20 cellular contexts compared by ENCODE assay signal in the genomic region with DNA sequence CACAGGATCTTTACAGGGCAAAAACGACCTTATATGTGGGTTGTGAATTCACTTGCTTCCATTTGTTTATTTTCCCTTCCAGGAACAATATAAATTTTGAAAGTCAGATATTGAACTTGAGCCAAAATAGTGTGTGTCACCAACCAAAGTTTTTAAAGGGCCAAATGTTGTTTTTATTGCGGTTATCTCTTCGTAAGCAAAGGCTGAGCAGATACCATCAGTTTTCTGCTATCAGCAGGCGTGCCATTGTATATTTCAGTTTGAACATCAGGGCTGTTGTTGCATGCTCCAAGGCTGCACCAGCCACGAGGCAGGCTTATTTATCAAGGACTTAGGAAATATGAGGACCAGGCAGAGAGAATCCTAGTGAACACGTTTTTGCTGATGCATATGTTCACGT.
DNase-seq lines count a peak whose midpoint lies in the region; ATAC-seq lines count a peak whose summit lies in the region.
"Had no signal": no experiment of that assay in that cellular context is flagged by ENCODE, and none has a peak within 500 bp of the region (broad histone marks: within the 10 kb centered on the region; RNA-seq: fewer than 3 reads in every experiment).

No MANE protein-coding gene starts in this region.

- H3K9me3 ChIP-seq in SJCRH30 (replicated peaks) (no peaks in the 10 kb centered on the region), mesenchymal stem cell (ENCODE audit: control insufficient read depth, low read length) (peaks cover 5% of the 10 kb centered on the region)
- H3K9me3 ChIP-seq: colonic mucosa, testis had no signal

- H3K36me3 ChIP-seq in SJCRH30 (no peaks in the 10 kb centered on the region), mesenchymal stem cell (ENCODE audit: control insufficient read depth in 1 of 2, insufficient read depth in 2 of 2, low read depth in 1 of 2, low read length in 2 of 2) (no peaks in the 10 kb centered on the region)
- H3K36me3 ChIP-seq: colonic mucosa had no signal

- H3K4me1 ChIP-seq in SJCRH30, result peaks cover 33% of the 10 kb centered on the region
- no peaks in the 10 kb centered on the region for H3K4me1 ChIP-seq in mesenchymal stem cell (ENCODE audit: control insufficient read depth, insufficient read depth, low read depth, low read length)
- H3K4me1 ChIP-seq: testis had no signal

- no peak overlapping the region for H2BK15ac ChIP-seq in mesenchymal stem cell (ENCODE audit: low read depth, poor library complexity, severe bottlenecking)

- no peak overlapping the region for H3K4ac ChIP-seq in mesenchymal stem cell (ENCODE audit: low read depth in 1 of 2, low read length in 2 of 2)

- no peak overlapping the region for H2AK5ac ChIP-seq in mesenchymal stem cell (ENCODE audit: low read length, severe bottlenecking)

- no peak overlapping the region for H2AFZ ChIP-seq in mesenchymal stem cell (ENCODE audit: low read depth, low read length)
- H2AFZ ChIP-seq: GM23338 had no signal

- no peak overlapping the region for H3K9ac ChIP-seq in mesenchymal stem cell (ENCODE audit: low read length)

- ATAC-seq in HG03025 (IDR thresholded peaks at IDR 0.05; ENCODE audit: low FRiP score, unreplicated experiment), result no peak
- ATAC-seq in GM21825 (IDR thresholded peaks at IDR 0.05; ENCODE audit: unreplicated experiment), result no peak
- ATAC-seq: GM23338 had no signal

- no peak overlapping the region for H2BK5ac ChIP-seq in mesenchymal stem cell (ENCODE audit: low read depth, low read length, poor library complexity, severe bottlenecking)

- H3K23ac ChIP-seq in mesenchymal stem cell (ENCODE audit: low read length in 2 of 2), result no peak overlapping the region

- no peak overlapping the region for H3K18ac ChIP-seq in mesenchymal stem cell (ENCODE audit: low read depth in 1 of 2, low read length in 2 of 2)

- no peak overlapping the region for H3K4me2 ChIP-seq in mesenchymal stem cell (ENCODE audit: low read length, poor library complexity, severe bottlenecking)
- H3K4me2 ChIP-seq: GM23338 had no signal

- WGBS in mesenchymal stem cell, result 12% methylated on average over 5 of the region's 7 CpGs

- no peak overlapping the region for H4K8ac ChIP-seq in mesenchymal stem cell (ENCODE audit: low read length)

- no peak overlapping the region for H3K14ac ChIP-seq in mesenchymal stem cell (ENCODE audit: low read length in 2 of 2)

- peak overlapping the region; percentile 35 for H3K4me3 ChIP-seq in SJCRH30
- no peak overlapping the region for H3K4me3 ChIP-seq in mesenchymal stem cell (ENCODE audit: insufficient read depth in 1 of 2, low read depth in 1 of 2, low read length in 2 of 2)
- H3K4me3 ChIP-seq: colonic mucosa, GM23338, testis had no signal

- no peak overlapping the region for H2BK120ac ChIP-seq in mesenchymal stem cell (ENCODE audit: low read depth, low read length)

- no peaks in the 10 kb centered on the region for H3K27me3 ChIP-seq in SJCRH30
- H3K27me3 ChIP-seq in mesenchymal stem cell (ENCODE audit: control insufficient read depth in 1 of 2, insufficient read depth in 1 of 2, low read length in 2 of 2), result no peaks in the 10 kb centered on the region
- H3K27me3 ChIP-seq: colonic mucosa, testis had no signal

- H3K79me1 ChIP-seq in mesenchymal stem cell (replicated peaks; ENCODE audit: low read length, poor library complexity, severe bottlenecking), result no peaks in the 10 kb centered on the region

- no peak overlapping the region for H2BK12ac ChIP-seq in mesenchymal stem cell (ENCODE audit: low read length in 2 of 2)

- no peak overlapping the region for H4K91ac ChIP-seq in mesenchymal stem cell (ENCODE audit: low read length)

- DNase-seq in Caki2 (ENCODE audit: low read depth) (peak; percentile 2), H4 (ENCODE audit: low spot score) (peak; percentile 88), SJCRH30 (peak; percentile 80 to 81), mesenchymal stem cell (peak; percentile 69), NCI-H2171 (lab: John Stamatoyannopoulos, UW) (no peak)
- DNase-seq: activated B cell treated with CpG ODN at 0.5 μM for 24 hours; activated CD4-positive, alpha-beta memory T cell treated with anti-CD3 and anti-CD28 coated beads, Interleukin-2, amount 10 ng/mL, durations not matched to agents 7 days and 5 days; activated effector memory CD4-positive, alpha-beta T cell treated with anti-CD3 and anti-CD28 coated beads, Interleukin-2, amount 50 U/mL, for 16 hours; CD4-positive, alpha-beta memory T cell; colonic mucosa; mammary epithelial cell; occipital lobe; stimulated activated CD4-positive, alpha-beta T cell treated with anti-CD3 and anti-CD28 coated beads, Interleukin-2, amount 100 ng/mL, for 48 hours; stimulated activated naive CD4-positive, alpha-beta T cell; T-helper 9 cell; testis had no signal

- H3K27ac ChIP-seq in SJCRH30 (peak overlapping the region; percentile 94), mesenchymal stem cell (ENCODE audit: low read length, poor library complexity, severe bottlenecking) (no peak overlapping the region)
- H3K27ac ChIP-seq: colonic mucosa, RWPE1, testis had no signal

- in situ Hi-C loops in Caki2 (cut with HindIII; ENCODE audit: low pct_unique_long_range_greater_than_20kb, low sequenced_read_pairs), result no loop called here
